3 cellular contexts compared by ENCODE assay signal in the genomic region with DNA sequence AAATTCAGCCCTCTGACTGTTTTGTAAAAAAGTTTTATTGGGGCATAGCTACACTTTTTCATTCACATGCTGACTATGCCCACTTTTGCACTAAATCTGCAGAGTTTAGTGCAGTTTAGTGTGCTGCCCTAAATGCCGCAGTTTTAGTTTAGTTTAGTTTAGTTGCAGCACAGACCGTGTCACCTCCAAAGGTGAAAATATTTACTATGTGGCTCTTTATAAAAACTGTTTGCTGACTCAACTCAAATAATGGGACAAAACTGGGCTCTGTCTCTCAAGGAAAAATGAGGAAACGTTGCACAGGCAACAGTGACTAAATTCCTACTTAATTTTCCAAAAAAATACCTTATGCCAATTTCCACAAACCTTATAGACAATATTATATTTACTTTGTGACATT.
"Had no signal": no experiment of that assay in that cellular context is flagged by ENCODE, and none has a peak within 500 bp of the region (broad histone marks: within the 10 kb centered on the region; RNA-seq: fewer than 3 reads in every experiment).

No MANE protein-coding gene starts in this region.

- ATAC-seq: GM12878 had no signal

- H3K4me3 ChIP-seq: GM12878 had no signal

- DNase-seq: GDM1, GF-D8 had no signal
